In the genomic region with DNA sequence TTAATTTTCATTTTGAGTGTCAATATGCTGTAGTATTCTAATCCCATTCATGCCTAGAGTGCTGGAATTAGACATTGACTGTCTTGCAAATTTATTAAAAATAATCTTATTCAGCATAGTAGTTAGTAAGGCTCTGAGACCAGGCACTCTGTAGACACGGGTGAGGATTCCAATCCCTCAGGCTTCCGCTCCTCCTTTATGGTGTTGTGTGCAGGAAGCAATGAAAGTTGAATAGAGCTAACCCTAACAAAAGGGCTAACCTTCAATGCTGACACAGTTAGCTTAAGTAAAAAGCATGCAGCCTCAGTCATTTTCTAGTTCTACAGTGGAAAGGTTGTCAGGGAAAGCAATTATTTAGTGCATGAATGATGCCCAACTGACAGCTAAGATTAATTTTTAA, we compare ENCODE assay signal across 8 cellular contexts.
A peak's percentile ranks its signal among the peaks of the same experiment; 100 is the strongest.
DNase-seq lines count a peak whose midpoint lies in the region; TF ChIP-seq lines count a peak whose summit lies in the region.

No MANE protein-coding gene starts in this region.

- H3K4me1 ChIP-seq in endodermal cell (ENCODE audit: control insufficient read depth, insufficient read depth, low read length) = peaks cover 15% of the 10 kb centered on the region

- H3K27me3 ChIP-seq in MG63 (no peaks in the 10 kb centered on the region), endodermal cell (ENCODE audit: control insufficient read depth, insufficient read depth, low read length, poor library complexity, severe bottlenecking) (no peaks in the 10 kb centered on the region)

- H3K36me3 ChIP-seq in MG63 (peaks cover 3% of the 10 kb centered on the region; the same call in 1 of the 2 replicates), endodermal cell (ENCODE audit: control insufficient read depth, insufficient read depth, low read length) (no peaks in the 10 kb centered on the region)

- intact Hi-C loops in Calu3 (cut with micrococcal nuclease; ENCODE audit: unreplicated experiment) = loop anchor here (5.0 kb wide), 1 partner anchor 103 kb away; no protein-coding TSS in a partner anchor

- H3K9me3 ChIP-seq in MG63 = no peaks in the 10 kb centered on the region
- H3K9me3 ChIP-seq in endodermal cell (ENCODE audit: control insufficient read depth, low read length) = no peaks in the 10 kb centered on the region

- H3K4me3 Mint-ChIP-seq in Calu3 (ENCODE audit: low read depth, unreplicated experiment) (peak overlapping the region; percentile 74), endodermal cell (peak overlapping the region; percentile 74)

- 82% methylated on average over 2 of the region's 2 CpGs; no CpG with 5 or more reads in 1 of the 2 experiments for WGBS in endodermal cell (ENCODE audit: insufficient coverage in 1 of 2, insufficient read length in 1 of 2), 2 experiments

- BruUV-seq in Calu3 (replicated peaks; lab: Mats Ljungman, UMichigan) = no TSS peak

- H3K9me3 Mint-ChIP-seq in Calu3 (ENCODE audit: low read depth, unreplicated experiment) (no peaks in the 10 kb centered on the region), endodermal cell (no peaks in the 10 kb centered on the region)

- H3K36me3 Mint-ChIP-seq in Calu3 (ENCODE audit: insufficient read depth, unreplicated experiment) (peaks cover 8% of the 10 kb centered on the region), endodermal cell (ENCODE audit: low read depth) (peaks cover 5% of the 10 kb centered on the region)

- no peak overlapping the region for H3K27ac ChIP-seq in endodermal cell (ENCODE audit: low read depth, low read length)

- CTCF ChIA-PET in Calu3 (lab: Charles Lee) = no interaction called here

- TF ChIP-seq CTCF in Calu3 (IDR thresholded peaks at IDR 0.05; ENCODE audit: unreplicated experiment) = no peak
- no peak for TF ChIP-seq CTCF in endodermal cell (conservative IDR thresholded peaks at IDR 0.05)
- TF ChIP-seq CTCF in retinal pigment epithelial cell (conservative IDR thresholded peaks at IDR 0.05; ENCODE audit: low read depth, low read length) = no peak

- no peak overlapping the region for H3K9ac ChIP-seq in endodermal cell (ENCODE audit: extremely low read depth, low read length, poor library complexity, severe bottlenecking)

- no peaks in the 10 kb centered on the region for H3K27me3 Mint-ChIP-seq in Calu3 (ENCODE audit: unreplicated experiment)
- no peaks in the 10 kb centered on the region for H3K27me3 Mint-ChIP-seq in endodermal cell (ENCODE audit: insufficient read depth)

- DNase-seq in Calu3 = no peak
- no peak for DNase-seq in MG63
- DNase-seq in endodermal cell = no peak
- no peak for DNase-seq in retinal pigment epithelial cell (ENCODE audit: low read depth)
- no peak for DNase-seq in NCI-H146 (lab: John Stamatoyannopoulos, UW)
- DNase-seq in NCI-H345 treated with DMSO at 0.1 percent for 48 hours (lab: John Stamatoyannopoulos, UW; ENCODE audit: unreplicated experiment) = no peak
- no peak for DNase-seq in HuH-7.5 (ENCODE audit: low spot score)
- DNase-seq in DMS114 treated with DMSO at 0.1 percent for 48 hours (lab: John Stamatoyannopoulos, UW; ENCODE audit: unreplicated experiment) = no peak

- no peak overlapping the region for H3K27ac Mint-ChIP-seq in Calu3 (ENCODE audit: unreplicated experiment)
- H3K27ac Mint-ChIP-seq in endodermal cell = no peak overlapping the region

- H3K4me1 Mint-ChIP-seq in Calu3 (ENCODE audit: low read depth, unreplicated experiment) (peaks cover 9% of the 10 kb centered on the region), endodermal cell (peaks cover 53% of the 10 kb centered on the region)

- H3K4me3 ChIP-seq in MG63 (peak overlapping the region; percentile 60), endodermal cell (ENCODE audit: low read length) (peak overlapping the region; percentile 81), retinal pigment epithelial cell (ENCODE audit: low read length) (peak overlapping the region; percentile 65)
